Comparison of ENCODE assay signal across 11 cellular contexts in the genomic region with DNA sequence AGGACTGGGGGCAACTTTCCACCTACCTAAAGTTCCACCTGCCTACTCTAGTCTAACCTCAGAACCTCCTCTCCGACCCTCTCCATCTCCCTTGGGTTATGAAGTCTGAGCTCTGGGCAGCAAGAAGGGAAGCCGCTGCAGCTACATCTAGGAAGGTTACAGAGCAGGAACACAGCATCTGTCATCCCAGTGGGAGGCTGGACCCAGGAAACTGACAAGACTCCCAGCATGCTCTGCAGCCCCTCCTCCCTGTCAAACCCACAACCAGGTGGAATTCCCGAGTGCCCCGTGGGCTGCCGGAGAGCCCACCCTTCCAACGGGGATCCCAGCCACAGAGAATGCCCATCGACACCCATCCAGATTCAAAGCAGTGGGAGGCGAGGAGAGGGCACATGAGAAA.
DNase-seq lines count a peak whose midpoint lies in the region; ATAC-seq and TF ChIP-seq lines count a peak whose summit lies in the region.
"Had no signal": no experiment of that assay in that cellular context is flagged by ENCODE, and none has a peak within 500 bp of the region (broad histone marks: within the 10 kb centered on the region; RNA-seq: fewer than 3 reads in every experiment).

No MANE protein-coding gene starts in this region.

- no peaks in the 10 kb centered on the region for H3K36me3 Mint-ChIP-seq in memory B cell

- H3K9me3 ChIP-seq in OCI-LY3 (ENCODE audit: insufficient read depth, low read length), result no peaks in the 10 kb centered on the region
- H3K9me3 ChIP-seq: adrenal gland, SJSA1 had no signal

- no peak overlapping the region for H2AFZ ChIP-seq in OCI-LY3 (ENCODE audit: low read depth, low read length)

- H3K27ac ChIP-seq in OCI-LY3 (ENCODE audit: low read length), result no peak overlapping the region
- no peak overlapping the region for H3K27ac ChIP-seq in RWPE1
- H3K27ac ChIP-seq: adrenal gland, SJSA1 had no signal

- TF ChIP-seq CTCF in OCI-LY3 (IDR thresholded peaks at IDR 0.05; ENCODE audit: low read depth, low read length) (no peak), RWPE1 (conservative IDR thresholded peaks at IDR 0.05; ENCODE audit: low read depth) (no peak)

- H3K4me2 ChIP-seq in OCI-LY3 (ENCODE audit: low read length), result peak overlapping the region; percentile 91

- peak overlapping the region; percentile 16 for H3K4me3 Mint-ChIP-seq in memory B cell

- DNase-seq in NCI-H1417 (lab: John Stamatoyannopoulos, UW) (peak; percentile 26 to 67 (median 58)), NCI-H1417 treated with DMSO at 0.1 percent for 48 hours (lab: John Stamatoyannopoulos, UW) (no peak), DMS53 treated with DMSO at 0.1 percent for 48 hours (lab: John Stamatoyannopoulos, UW; ENCODE audit: unreplicated experiment) (peak; percentile 46), memory B cell (ENCODE audit: low spot score in 2 of 2) (no peak), RWPE1 (ENCODE audit: low spot score) (no peak)
- no peak for DNase-seq in stimulated activated CD4-positive, alpha-beta T cell treated with anti-CD3 and anti-CD28 coated beads, Interleukin-4, amount 100 ng/mL, for 1 hour
- DNase-seq: 8988T had no signal

- no peak overlapping the region for H3K9ac ChIP-seq in OCI-LY3 (ENCODE audit: low read length)

- H4K20me1 ChIP-seq in OCI-LY3 (ENCODE audit: insufficient read depth, low read length), result peaks cover 55% of the 10 kb centered on the region

- no peaks in the 10 kb centered on the region for H3K27me3 ChIP-seq in OCI-LY3 (ENCODE audit: low read depth, low read length)
- H3K27me3 ChIP-seq: adrenal gland had no signal

- peaks cover 12% of the 10 kb centered on the region for H3K4me1 Mint-ChIP-seq in memory B cell

- ATAC-seq in memory B cell (ENCODE audit: low read depth) (no peak), GM18498 (IDR thresholded peaks at IDR 0.05; ENCODE audit: unreplicated experiment) (no peak)

- H3K79me2 ChIP-seq in OCI-LY3 (ENCODE audit: low read length), result peaks cover 71% of the 10 kb centered on the region

- H3K4me3 ChIP-seq in OCI-LY3 (ENCODE audit: low read length), result peak overlapping the region; percentile 96
- H3K4me3 ChIP-seq: SJSA1 had no signal

- POLR2A ChIA-PET in RWPE1 (lab: Yijun Ruan, JAX; ENCODE audit: low non-redundant PET), result interaction anchor here (0.5 kb wide), 1 partner anchor 334 kb away, joined by 6 read pairs; no protein-coding TSS in a partner anchor

- CTCF ChIA-PET in RWPE1 (lab: Yijun Ruan, JAX), result no interaction called here

- H3K27me3 Mint-ChIP-seq in memory B cell, result peaks cover 2% of the 10 kb centered on the region

- no peaks in the 10 kb centered on the region for H3K9me3 Mint-ChIP-seq in memory B cell

- no peak overlapping the region for H3K27ac Mint-ChIP-seq in memory B cell

- H3K4me1 ChIP-seq in OCI-LY3 (ENCODE audit: low read length), result peaks cover 36% of the 10 kb centered on the region

- peaks cover 46% of the 10 kb centered on the region for H3K36me3 ChIP-seq in OCI-LY3 (replicated peaks; ENCODE audit: low read depth, low read length)
- H3K36me3 ChIP-seq: adrenal gland, SJSA1 had no signal

Comparison
In these comparisons a context has a peak if more than half of its experiments do, and no peak if none do; other contexts are left out.
1. DNase-seq: peak in NCI-H1417 (3 of 3) and DMS53 treated with DMSO at 0.1 percent for 48 hours (single experiment); none in NCI-H1417 treated with DMSO at 0.1 percent for 48 hours (single experiment), memory B cell (0 of 2), RWPE1 (single experiment) and stimulated activated CD4-positive, alpha-beta T cell treated with anti-CD3 and anti-CD28 coated beads, Interleukin-4, amount 100 ng/mL, for 1 hour (single experiment).